ENCODE assay signal across 8 cellular contexts in genomic region chr10:119166111-119166500, GRCh38. TPM values are rescaled to one million over a fixed set of nuclear protein-coding genes. Genes with fewer than 3 reads are reported as not detected.
DNase-seq lines count a peak whose midpoint lies in the region; ATAC-seq and TF ChIP-seq lines count a peak whose summit lies in the region.

No MANE protein-coding gene starts in this region.

- no peak for TF ChIP-seq CTCF in Calu3 (IDR thresholded peaks at IDR 0.05; ENCODE audit: unreplicated experiment)
- TF ChIP-seq CTCF in breast epithelium (IDR thresholded peaks at IDR 0.05), result no peak

- H3K27me3 ChIP-seq in breast epithelium, result no peaks in the 10 kb centered on the region
- no peaks in the 10 kb centered on the region for H3K27me3 ChIP-seq in mucosa of stomach (ENCODE audit: control insufficient read depth, insufficient read depth, low read length)

- BruUV-seq in Calu3 (replicated peaks; lab: Mats Ljungman, UMichigan), result no TSS peak

- no peaks in the 10 kb centered on the region for H3K27me3 Mint-ChIP-seq in Calu3 (ENCODE audit: unreplicated experiment)

- peak overlapping the region; percentile 75 for H3K4me3 Mint-ChIP-seq in Calu3 (ENCODE audit: low read depth, unreplicated experiment)

- no peaks in the 10 kb centered on the region for H3K9me3 ChIP-seq in breast epithelium
- no peaks in the 10 kb centered on the region for H3K9me3 ChIP-seq in mucosa of stomach (ENCODE audit: control insufficient read depth, low read length)

- peaks cover 8% of the 10 kb centered on the region for H3K4me1 Mint-ChIP-seq in Calu3 (ENCODE audit: low read depth, unreplicated experiment)

- no peaks in the 10 kb centered on the region for H3K36me3 ChIP-seq in breast epithelium
- H3K36me3 ChIP-seq in mucosa of stomach (ENCODE audit: control insufficient read depth, insufficient read depth, low read length), result no peaks in the 10 kb centered on the region

- ATAC-seq in HG03354 (IDR thresholded peaks at IDR 0.05; ENCODE audit: poor library complexity, severe bottlenecking, unreplicated experiment) (peak; percentile 6), GM21717 (IDR thresholded peaks at IDR 0.05; ENCODE audit: unreplicated experiment) (no peak)

- TF ChIP-seq POLR2A in breast epithelium (IDR thresholded peaks at IDR 0.05), result no peak

- DNase-seq in Calu3 (no peak), breast epithelium (ENCODE audit: low spot score in 2 of 2) (no peak), HPDE6-E6E7 (ENCODE audit: extremely low spot score) (no peak), NCI-H2196 (lab: John Stamatoyannopoulos, UW; ENCODE audit: unreplicated experiment) (no peak)
- DNase-seq in activated CD4-positive, CD25-positive, alpha-beta regulatory T cell treated with anti-CD3 and anti-CD28 coated beads, Interleukin-2, amount 50 U/mL, for 72 hours, result no peak

- peak overlapping the region; percentile 86 to 93 for H3K27ac ChIP-seq in breast epithelium

- peak overlapping the region; percentile 27 for H3K27ac Mint-ChIP-seq in Calu3 (ENCODE audit: unreplicated experiment)

- CTCF ChIA-PET in Calu3 (lab: Charles Lee), result interaction anchor here (0.7 kb wide), 1 partner anchor 384 kb away, joined by 3 read pairs; no protein-coding TSS in a partner anchor

- H3K36me3 Mint-ChIP-seq in Calu3 (ENCODE audit: insufficient read depth, unreplicated experiment), result peaks cover 20% of the 10 kb centered on the region

- intact Hi-C loops in Calu3 (cut with micrococcal nuclease; ENCODE audit: unreplicated experiment) (no loop called here), breast epithelium (cut with DNase I; ENCODE audit: low total_unique reads) (no loop called here)

- H3K4me1 ChIP-seq in breast epithelium (peaks cover 0 to 4% of the 10 kb centered on the region in 2 donors), mucosa of stomach (ENCODE audit: control insufficient read depth, insufficient read depth, low read length) (peaks cover 7% of the 10 kb centered on the region)

- no peaks in the 10 kb centered on the region for H3K9me3 Mint-ChIP-seq in Calu3 (ENCODE audit: low read depth, unreplicated experiment)

- H3K4me3 ChIP-seq in breast epithelium, result peak overlapping the region; percentile 74 to 84 (median 83)
- peak overlapping the region; percentile 96 for H3K4me3 ChIP-seq in mucosa of stomach (ENCODE audit: low read length)

- H3K9ac ChIP-seq in mucosa of stomach (ENCODE audit: low read length), result peak overlapping the region; percentile 95

RNA-seq across cellular contexts. Expression of gene SFXN4, which starts 0.6 kb away (rescaled TPM):
- total RNA-seq in Calu3 (2022) (19.9 and 23.4 TPM in 2 replicates), breast epithelium (10 to 100 TPM; 14.6 to 25.2 (median 18.6) TPM)

RNA-seq across cellular contexts. Expression of gene PRDX3, which starts 12.5 kb away (rescaled TPM):
- 110 and 114 TPM in 2 replicates for total RNA-seq in Calu3 (2022)
- total RNA-seq in breast epithelium, result 100 to 1,000 TPM; 154 to 165 (median 164) TPM

RNA-seq across cellular contexts. Expression of gene GRK5, which starts 41.3 kb away (rescaled TPM):
- 2.4 and 4.4 TPM in 2 replicates for total RNA-seq in Calu3 (2022)
- 10 to 100 TPM; 14.9 to 20.6 (median 15.2) TPM for total RNA-seq in breast epithelium
